In the genomic region with DNA sequence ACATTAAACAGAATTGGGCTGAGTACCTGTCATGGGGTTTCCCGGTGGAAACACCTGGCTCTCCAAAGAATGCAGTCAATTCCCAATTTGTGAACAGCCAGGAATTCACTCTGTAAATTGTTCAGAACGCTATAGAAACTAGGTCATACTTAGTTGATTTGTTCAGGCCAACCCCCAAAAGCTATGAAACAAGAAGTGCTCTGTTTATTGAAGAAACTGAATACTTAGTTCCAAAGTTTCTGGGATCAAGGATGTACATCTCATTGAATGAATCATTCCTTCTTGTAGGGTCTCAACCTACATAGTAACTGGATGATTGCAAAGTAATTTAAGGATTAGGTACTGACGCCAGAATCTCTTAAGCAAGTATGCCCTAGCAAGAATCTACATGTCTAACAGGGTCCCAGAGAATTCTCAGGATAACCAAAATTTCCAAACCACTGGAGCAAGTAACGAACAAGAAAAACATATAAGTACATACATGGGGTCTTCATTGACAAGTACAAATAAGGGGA, we compare ENCODE assay signal across 9 cellular contexts. TPM values are rescaled to one million over a fixed set of nuclear protein-coding genes. Genes with fewer than 3 reads are reported as not detected.
A peak's percentile ranks its signal among the peaks of the same experiment; 100 is the strongest.
DNase-seq lines count a peak whose midpoint lies in the region; ATAC-seq and TF ChIP-seq lines count a peak whose summit lies in the region.
"Had no signal": no experiment of that assay in that cellular context is flagged by ENCODE, and none has a peak within 500 bp of the region (broad histone marks: within the 10 kb centered on the region; RNA-seq: fewer than 3 reads in every experiment).

No MANE protein-coding gene starts in this region.

- no peaks in the 10 kb centered on the region for H3K9me3 ChIP-seq in body of pancreas
- H3K9me3 ChIP-seq: SJSA1 had no signal

- no peaks in the 10 kb centered on the region for H3K27me3 ChIP-seq in body of pancreas
- H3K27me3 ChIP-seq: SJSA1 had no signal

- ATAC-seq in body of pancreas (no peak), GM19463 (IDR thresholded peaks at IDR 0.05; ENCODE audit: unreplicated experiment) (no peak), GM18907 (IDR thresholded peaks at IDR 0.05; ENCODE audit: unreplicated experiment) (no peak)

- H3K36me3 ChIP-seq in body of pancreas (replicated peaks in 1 of 2; ENCODE audit: insufficient read depth in 1 of 2, low read depth in 2 of 2), result no peaks in the 10 kb centered on the region
- H3K36me3 ChIP-seq: SJSA1 had no signal

- H3K27ac ChIP-seq in body of pancreas (peak overlapping the region; percentile 74 to 98 (median 96)), substantia nigra (ENCODE audit: low read depth, low read length, poor library complexity, severe bottlenecking) (peak overlapping the region; percentile 95)
- H3K27ac ChIP-seq: SJSA1 had no signal

- peaks cover 19% of the 10 kb centered on the region for H3K4me1 ChIP-seq in body of pancreas
- H3K4me1 ChIP-seq: SJSA1 had no signal

- no peak for TF ChIP-seq CTCF in body of pancreas (IDR thresholded peaks at IDR 0.05)

- peak overlapping the region in 1 of 2 donors; percentile 48 for H3K4me3 ChIP-seq in body of pancreas
- H3K4me3 ChIP-seq: SJSA1 had no signal

- WGBS in body of pancreas, 2 donors, result 43% methylated on average over 4 of the region's 4 CpGs

- TF ChIP-seq POLR2A in body of pancreas (IDR thresholded peaks at IDR 0.05), result no peak

- intact Hi-C loops in body of pancreas (cut with DNase I), result no loop called here

- peak; percentile 1 for DNase-seq in HS-5 (ENCODE audit: low read depth)
- no peak for DNase-seq in body of pancreas
- DNase-seq in inferior parietal cortex (ENCODE audit: extremely low spot score), result peak; percentile 16
- no peak for DNase-seq in substantia nigra (lab: John Stamatoyannopoulos, UW)
- DNase-seq in NCI-H2196 (lab: John Stamatoyannopoulos, UW; ENCODE audit: unreplicated experiment), result no peak
- DNase-seq in NCI-H2029 treated with DMSO at 0.1 percent for 48 hours (lab: John Stamatoyannopoulos, UW), result no peak

RNA-seq across cellular contexts. Expression of gene TUSC1, which starts 0.7 kb away (rescaled TPM):
- total RNA-seq in body of pancreas, result 10 to 100 TPM; 14.3 to 24.4 TPM
- total RNA-seq: SJSA1 had no signal

Comparison
In these comparisons a context has a peak if more than half of its experiments do, and no peak if none do; other contexts are left out.
1. DNase-seq: peak in HS-5 (single experiment) and inferior parietal cortex (single experiment); none in body of pancreas (0 of 4), substantia nigra (0 of 49), NCI-H2196 (single experiment) and NCI-H2029 treated with DMSO at 0.1 percent for 48 hours (single experiment).